10 cellular contexts compared by ENCODE assay signal in genomic region chr11:104934073-104934472, GRCh38. TPM values are rescaled to one million over a fixed set of nuclear protein-coding genes. Genes with fewer than 3 reads are reported as not detected.
DNase-seq lines count a peak whose midpoint lies in the region; ATAC-seq, FAIRE-seq and TF ChIP-seq lines count a peak whose summit lies in the region.
"Not testable (repeated sequence)": the region's sequence is repeated elsewhere in the genome, so short reads cannot be mapped to it uniquely, and the experiment has no call there.
"Had no signal": no experiment of that assay in that cellular context is flagged by ENCODE, and none has a peak within 500 bp of the region (broad histone marks: within the 10 kb centered on the region; RNA-seq: fewer than 3 reads in every experiment).

No MANE protein-coding gene starts in this region.

- H2AFZ ChIP-seq in MM.1S (ENCODE audit: low read length), result not testable (repeated sequence)

- not testable (repeated sequence) for H3K27me3 Mint-ChIP-seq in CD4-positive, alpha-beta memory T cell; activated CD4-positive, alpha-beta T cell treated with anti-CD3 and anti-CD28 coated beads, Interleukin-2, amount 10 ng/mL, durations not matched to agents 7 days and 5 days; activated naive CD4-positive, alpha-beta T cell treated with anti-CD3 and anti-CD28 coated beads, Interleukin-2, amount 10 ng/mL, durations not matched to agents 7 days and 5 days; immature natural killer cell (ENCODE audit: low read depth in 3 of 3); natural killer cell treated with Interleukin-12 subunit alpha and Interleukin-12 subunit beta and Interleukin-15 and Interleukin-18, amount 100 ng/mL, for 72 hours

- TF ChIP-seq EP300 in A549 (IDR thresholded peaks at IDR 0.05), result not testable (repeated sequence)

- POLR2A ChIA-PET in A549 (lab: Yijun Ruan, JAX); activated CD4-positive, alpha-beta T cell treated with anti-CD3 and anti-CD28 coated beads, Interleukin-2, amount 10 ng/mL, durations not matched to agents 7 days and 5 days (lab: Charles Lee): not testable (repeated sequence)
- POLR2A ChIA-PET in CD4-positive, alpha-beta memory T cell (lab: Charles Lee; ENCODE audit: partially characterized antibody), result interaction anchor here (1.0 to 1.4 kb wide), 3 partner anchors 18 to 228 kb away, joined by 3 to 9 read pairs (median 3); no protein-coding TSS in a partner anchor

- intact Hi-C loops in CD4-positive, alpha-beta memory T cell (cut with micrococcal nuclease), result loop anchor here (1.0 kb wide), 1 partner anchor 16 kb away; no protein-coding TSS in a partner anchor

- TF ChIP-seq POLR2A in A549 (IDR thresholded peaks at IDR 0.05; ENCODE audit: low read length), result not testable (repeated sequence)

- not testable (repeated sequence) for DNase-seq in A549 (ENCODE audit: low read depth in 1 of 2, low spot score in 1 of 2); CD4-positive, alpha-beta memory T cell; MM.1S; activated CD4-positive, alpha-beta T cell treated with anti-CD3 and anti-CD28 coated beads, Interleukin-2, amount 10 ng/mL, durations not matched to agents 7 days and 5 days; activated naive CD4-positive, alpha-beta T cell treated with anti-CD3 and anti-CD28 coated beads, Interleukin-2, amount 10 ng/mL, durations not matched to agents 7 days and 5 days; immature natural killer cell; natural killer cell treated with Interleukin-12 subunit alpha and Interleukin-12 subunit beta and Interleukin-15 and Interleukin-18, amount 100 ng/mL, for 72 hours (ENCODE audit: low spot score)

- not testable (repeated sequence) for TF ChIP-seq RAD21 in A549 (conservative IDR thresholded peaks at IDR 0.05 in 1 of 2, IDR thresholded peaks at IDR 0.05 in 1 of 2)

- CTCF ChIA-PET in A549 (lab: Yijun Ruan, JAX); activated naive CD4-positive, alpha-beta T cell treated with anti-CD3 and anti-CD28 coated beads, Interleukin-2, amount 10 ng/mL, durations not matched to agents 7 days and 5 days (lab: Charles Lee): not testable (repeated sequence)
- CTCF ChIA-PET in CD4-positive, alpha-beta memory T cell (lab: Charles Lee; ENCODE audit: partially characterized antibody), result interaction anchor here (0.6 to 3.1 kb wide), 3 partner anchors 13 to 228 kb away, joined by 3 to 10 read pairs (median 3); no protein-coding TSS in a partner anchor
- CTCF ChIA-PET in activated CD4-positive, alpha-beta T cell treated with anti-CD3 and anti-CD28 coated beads, Interleukin-2, amount 10 ng/mL, durations not matched to agents 7 days and 5 days (lab: Charles Lee), result interaction anchor here (1.0 kb wide), 1 partner anchor 82 kb away, joined by 3 read pairs; no protein-coding TSS in a partner anchor

- H3K27ac Mint-ChIP-seq in CD4-positive, alpha-beta memory T cell, result peak overlapping the region in 1 of 7 donors; percentile 89
- H3K27ac Mint-ChIP-seq in activated CD4-positive, alpha-beta T cell treated with anti-CD3 and anti-CD28 coated beads, Interleukin-2, amount 10 ng/mL, durations not matched to agents 7 days and 5 days, result peak overlapping the region; percentile 77
- peak overlapping the region; percentile 83 for H3K27ac Mint-ChIP-seq in activated naive CD4-positive, alpha-beta T cell treated with anti-CD3 and anti-CD28 coated beads, Interleukin-2, amount 10 ng/mL, durations not matched to agents 7 days and 5 days
- H3K27ac Mint-ChIP-seq in immature natural killer cell, result not testable (repeated sequence)
- H3K27ac Mint-ChIP-seq in natural killer cell treated with Interleukin-12 subunit alpha and Interleukin-12 subunit beta and Interleukin-15 and Interleukin-18, amount 100 ng/mL, for 72 hours, result peak overlapping the region; percentile 20 to 41

- not testable (repeated sequence) for H3K9ac ChIP-seq in MM.1S (ENCODE audit: low read length)

- H3K4me3 ChIP-seq in A549; CD4-positive, alpha-beta memory T cell (ENCODE audit: low read length in 2 of 2); MM.1S (ENCODE audit: low read length): not testable (repeated sequence)

- WGBS in A549 (ENCODE audit: missing lambda C conversion rate), result 56% methylated on average over 3 of the region's 3 CpGs

- H3K79me2 ChIP-seq in MM.1S (ENCODE audit: low read length), result not testable (repeated sequence)

- ATAC-seq in A549; natural killer cell treated with Interleukin-12 subunit alpha and Interleukin-12 subunit beta and Interleukin-15 and Interleukin-18, amount 100 ng/mL, for 72 hours: not testable (repeated sequence)

- not testable (repeated sequence) for H3K4me1 ChIP-seq in A549
- H3K4me1 ChIP-seq in CD4-positive, alpha-beta memory T cell (ENCODE audit: insufficient read depth, low read length), result peaks cover 25% of the 10 kb centered on the region
- peaks cover 19% of the 10 kb centered on the region for H3K4me1 ChIP-seq in MM.1S (ENCODE audit: low read length)

- not testable (repeated sequence) for H3K9me2 ChIP-seq in MM.1S (replicated peaks; ENCODE audit: insufficient read depth, low read length)

- peak overlapping the region in 7 of 8 donors; percentile 58 to 87 (median 82) for H3K4me3 Mint-ChIP-seq in CD4-positive, alpha-beta memory T cell
- H3K4me3 Mint-ChIP-seq in activated CD4-positive, alpha-beta T cell treated with anti-CD3 and anti-CD28 coated beads, Interleukin-2, amount 10 ng/mL, durations not matched to agents 7 days and 5 days; activated naive CD4-positive, alpha-beta T cell treated with anti-CD3 and anti-CD28 coated beads, Interleukin-2, amount 10 ng/mL, durations not matched to agents 7 days and 5 days: not testable (repeated sequence)
- H3K4me3 Mint-ChIP-seq in immature natural killer cell, result peak overlapping the region; percentile 63 to 84 (median 74)
- H3K4me3 Mint-ChIP-seq in natural killer cell treated with Interleukin-12 subunit alpha and Interleukin-12 subunit beta and Interleukin-15 and Interleukin-18, amount 100 ng/mL, for 72 hours, result peak overlapping the region; percentile 81

- not testable (repeated sequence) for H4K20me1 ChIP-seq in MM.1S (ENCODE audit: insufficient read depth, low read length)

- peaks cover 6 to 13% (median 10%) of the 10 kb centered on the region in 8 donors for H3K9me3 Mint-ChIP-seq in CD4-positive, alpha-beta memory T cell
- H3K9me3 Mint-ChIP-seq in activated CD4-positive, alpha-beta T cell treated with anti-CD3 and anti-CD28 coated beads, Interleukin-2, amount 10 ng/mL, durations not matched to agents 7 days and 5 days, result peaks cover 48% of the 10 kb centered on the region
- H3K9me3 Mint-ChIP-seq in activated naive CD4-positive, alpha-beta T cell treated with anti-CD3 and anti-CD28 coated beads, Interleukin-2, amount 10 ng/mL, durations not matched to agents 7 days and 5 days, result peaks cover 48% of the 10 kb centered on the region
- H3K9me3 Mint-ChIP-seq in immature natural killer cell, result peaks cover 3 to 16% (median 12%) of the 10 kb centered on the region in 6 donors
- H3K9me3 Mint-ChIP-seq in natural killer cell treated with Interleukin-12 subunit alpha and Interleukin-12 subunit beta and Interleukin-15 and Interleukin-18, amount 100 ng/mL, for 72 hours, result peaks cover 14% of the 10 kb centered on the region

- not testable (repeated sequence) for FAIRE-seq in A549 (lab: Jason Lieb, UNC)

- H3K9me3 ChIP-seq in A549; CD4-positive, alpha-beta memory T cell (ENCODE audit: control insufficient read depth in 1 of 2, low read length in 2 of 2); MM.1S (replicated peaks; ENCODE audit: insufficient read depth, low read length): not testable (repeated sequence)

- not testable (repeated sequence) for H3K27me3 ChIP-seq in CD4-positive, alpha-beta memory T cell (ENCODE audit: insufficient read depth, low read length); MM.1S (replicated peaks; ENCODE audit: insufficient read depth, low read length)

- H3K4me1 Mint-ChIP-seq in CD4-positive, alpha-beta memory T cell, result peaks cover 29 to 49% (median 34%) of the 10 kb centered on the region in 4 donors
- H3K4me1 Mint-ChIP-seq in activated CD4-positive, alpha-beta T cell treated with anti-CD3 and anti-CD28 coated beads, Interleukin-2, amount 10 ng/mL, durations not matched to agents 7 days and 5 days, result peaks cover 29% of the 10 kb centered on the region
- H3K4me1 Mint-ChIP-seq in activated naive CD4-positive, alpha-beta T cell treated with anti-CD3 and anti-CD28 coated beads, Interleukin-2, amount 10 ng/mL, durations not matched to agents 7 days and 5 days, result peaks cover 46% of the 10 kb centered on the region
- H3K4me1 Mint-ChIP-seq in immature natural killer cell, result peaks cover 38 to 48% of the 10 kb centered on the region in 2 donors
- peaks cover 16 to 17% of the 10 kb centered on the region in 2 donors for H3K4me1 Mint-ChIP-seq in natural killer cell treated with Interleukin-12 subunit alpha and Interleukin-12 subunit beta and Interleukin-15 and Interleukin-18, amount 100 ng/mL, for 72 hours (ENCODE audit: low read depth in 2 of 2)

- H3F3A ChIP-seq in MM.1S (ENCODE audit: insufficient read depth, low read length), result not testable (repeated sequence)

- TF ChIP-seq CTCF in A549 (IDR thresholded peaks at IDR 0.05); MM.1S (IDR thresholded peaks at IDR 0.05; ENCODE audit: low read length): not testable (repeated sequence)

- H3K36me3 ChIP-seq in CD4-positive, alpha-beta memory T cell (ENCODE audit: insufficient read depth, low read length); MM.1S (replicated peaks; ENCODE audit: insufficient read depth, low read length): not testable (repeated sequence)

- H3K4me2 ChIP-seq in A549, result not testable (repeated sequence)
- peak overlapping the region; percentile 64; the same call in 1 of the 2 replicates for H3K4me2 ChIP-seq in MM.1S (ENCODE audit: low read depth, low read length)

- H3K36me3 Mint-ChIP-seq in CD4-positive, alpha-beta memory T cell, result peaks cover 4 to 12% of the 10 kb centered on the region in 2 donors
- peaks cover 56% of the 10 kb centered on the region for H3K36me3 Mint-ChIP-seq in activated CD4-positive, alpha-beta T cell treated with anti-CD3 and anti-CD28 coated beads, Interleukin-2, amount 10 ng/mL, durations not matched to agents 7 days and 5 days (ENCODE audit: low read depth)
- peaks cover 60% of the 10 kb centered on the region for H3K36me3 Mint-ChIP-seq in activated naive CD4-positive, alpha-beta T cell treated with anti-CD3 and anti-CD28 coated beads, Interleukin-2, amount 10 ng/mL, durations not matched to agents 7 days and 5 days
- peaks cover 16 to 30% (median 30%) of the 10 kb centered on the region in 3 donors for H3K36me3 Mint-ChIP-seq in immature natural killer cell
- H3K36me3 Mint-ChIP-seq in natural killer cell treated with Interleukin-12 subunit alpha and Interleukin-12 subunit beta and Interleukin-15 and Interleukin-18, amount 100 ng/mL, for 72 hours, result peaks cover 50% of the 10 kb centered on the region

- not testable (repeated sequence) for H3K27ac ChIP-seq in A549; CD4-positive, alpha-beta memory T cell (ENCODE audit: low read depth, low read length)
- peak overlapping the region; percentile 42; the same call in 1 of the 2 replicates for H3K27ac ChIP-seq in MM.1S (ENCODE audit: low read length)

RNA-seq across cellular contexts. Expression of gene CASP4, which starts 34.3 kb away (rescaled TPM):
- polyA plus RNA-seq in A549 (2011; rRNA removed), result 9.7 and 10.8 TPM in 2 replicates
- polyA plus RNA-seq in A549 (2012; cell fraction: cytosol; rRNA removed), result 1.8 and 1.9 TPM in 2 replicates
- polyA plus RNA-seq in A549 (2012; cell fraction: nucleus; rRNA removed), result 0.55 and 1.1 TPM in 2 replicates
- polyA plus RNA-seq in A549 (2017; fragmentation: RNase III; extraction: RNeasy Plus Mini Kit Qiagen cat#74134 plus additional on column Dnase treatment), result 5.5 to 8.2 TPM (median 6.3 TPM) in 3 replicates
- 4.3 and 5.0 TPM in 2 replicates for polyA minus RNA-seq in A549 (2011; rRNA and poly(A)+ RNA removed)
- total RNA-seq in CD4-positive, alpha-beta memory T cell, result 10 to 100 TPM; 97.9 to 98.4 TPM
- polyA plus RNA-seq in CD4-positive, alpha-beta memory T cell, result 100 to 1,000 TPM; 107 to 115 TPM
- total RNA-seq in activated CD4-positive, alpha-beta T cell treated with anti-CD3 and anti-CD28 coated beads, Interleukin-2, amount 10 ng/mL, durations not matched to agents 7 days and 5 days, result 100 to 1,000 TPM; 114 to 135 TPM
- 100 to 1,000 TPM; 141 to 184 (median 142) TPM for polyA plus RNA-seq in immature natural killer cell
- total RNA-seq in natural killer cell treated with Interleukin-12 subunit alpha and Interleukin-12 subunit beta and Interleukin-15 and Interleukin-18, amount 100 ng/mL, for 72 hours, result 100 to 1,000 TPM; 118 to 211 TPM

RNA-seq across cellular contexts. Expression of gene CASP12, which starts 35.8 kb away (rescaled TPM):
- polyA plus RNA-seq in A549 (2011; rRNA removed) (not detected in 2 replicates), A549 (2017; fragmentation: RNase III; extraction: RNeasy Plus Mini Kit Qiagen cat#74134 plus additional on column Dnase treatment) (not detected in 3 replicates), immature natural killer cell (not detected)
- not detected in 2 replicates for polyA plus RNA-seq in A549 (2012; cell fraction: cytosol; rRNA removed)
- not detected in 2 replicates for polyA plus RNA-seq in A549 (2012; cell fraction: nucleus; rRNA removed)
- polyA minus RNA-seq in A549 (2011; rRNA and poly(A)+ RNA removed), result not detected in 2 replicates
- not detected for total RNA-seq in CD4-positive, alpha-beta memory T cell
- under 1 TPM in 1 of 2 donors, not detected in 1; 0.28 TPM for polyA plus RNA-seq in CD4-positive, alpha-beta memory T cell
- not detected for total RNA-seq in activated CD4-positive, alpha-beta T cell treated with anti-CD3 and anti-CD28 coated beads, Interleukin-2, amount 10 ng/mL, durations not matched to agents 7 days and 5 days
- total RNA-seq in natural killer cell treated with Interleukin-12 subunit alpha and Interleukin-12 subunit beta and Interleukin-15 and Interleukin-18, amount 100 ng/mL, for 72 hours, result not detected
- total RNA-seq: LHCN-M2, PC-3 had no signal
- polyA plus RNA-seq: BJ had no signal
